In genomic region chr18:74507120-74507881, GRCh38 we compare ENCODE assay signal across 18 cellular contexts. TPM values are rescaled to one million over a fixed set of nuclear protein-coding genes. Genes with fewer than 3 reads are reported as not detected.
DNase-seq lines count a peak whose midpoint lies in the region; ATAC-seq and TF ChIP-seq lines count a peak whose summit lies in the region.
"Had no signal": no experiment of that assay in that cellular context is flagged by ENCODE, and none has a peak within 500 bp of the region (broad histone marks: within the 10 kb centered on the region; RNA-seq: fewer than 3 reads in every experiment).

No MANE protein-coding gene starts in this region.

- DNase-seq in T-helper 1 cell (no peak), caudate nucleus (lab: John Stamatoyannopoulos, UW) (no peak), mesendoderm (no peak), stomach (peak; percentile 90), GM10248 (ENCODE audit: extremely low spot score) (no peak), DMS53 treated with DMSO at 0.1 percent for 48 hours (lab: John Stamatoyannopoulos, UW; ENCODE audit: unreplicated experiment) (no peak)
- DNase-seq: activated CD4-positive, alpha-beta T cell treated with anti-CD3 and anti-CD28 coated beads for 48 hours; activated naive CD4-positive, alpha-beta T cell treated with Interleukin-2 at 50 U/mL for 16 hours; AML-193; COR-L47; cortex of kidney; KG1; NCI-H2081; NCI-H510A had no signal

- peaks cover 14% of the 10 kb centered on the region for H3K4me1 Mint-ChIP-seq in T-helper 1 cell treated with Interleukin-12 subunit alpha and Interleukin-12 subunit beta and Interleukin-4 antibody, amounts not matched to agents 30 μg/mL and 1 μg/mL, for 36 hours (ENCODE audit: low read depth)

- no CpG with 5 or more reads among the region's 22 CpGs for WGBS in mesendoderm (ENCODE audit: extremely low coverage, insufficient coverage, low lambda C conversion rate)
- WGBS in stomach, 5 donors, result 46 to 71% (median 66%) methylated on average over 17 to 22 of the region's 22 CpGs

- H3K4me2 ChIP-seq in mesendoderm (ENCODE audit: low read length), result no peak overlapping the region

- H3K27ac ChIP-seq in caudate nucleus (ENCODE audit: low read depth, low read length) (peak overlapping the region; percentile 58), mesendoderm (ENCODE audit: low read depth, low read length) (peak overlapping the region; percentile 36), stomach (peak overlapping the region; percentile 43 to 75 (median 58))
- H3K27ac ChIP-seq: 22Rv1, thoracic aorta had no signal

- H3K9ac ChIP-seq in mesendoderm (ENCODE audit: low read length), result no peak overlapping the region

- no peak for TF ChIP-seq POLR2A in stomach (IDR thresholded peaks at IDR 0.05)

- no peak overlapping the region for H3K4ac ChIP-seq in mesendoderm (ENCODE audit: low read depth, low read length)

- no peak overlapping the region for H3K18ac ChIP-seq in mesendoderm (ENCODE audit: low read length)

- H4K5ac ChIP-seq in mesendoderm (ENCODE audit: low read length), result no peak overlapping the region

- no peak overlapping the region for H2AK5ac ChIP-seq in mesendoderm (ENCODE audit: low read length)

- H3K4me3 Mint-ChIP-seq in T-helper 1 cell treated with Interleukin-12 subunit alpha and Interleukin-12 subunit beta and Interleukin-4 antibody, amounts not matched to agents 30 μg/mL and 1 μg/mL, for 36 hours, result no peak overlapping the region

- H3K79me2 ChIP-seq in mesendoderm (ENCODE audit: control insufficient read depth, insufficient read depth, low read length), result peaks cover 2% of the 10 kb centered on the region

- peaks cover 16% of the 10 kb centered on the region for H3K79me1 ChIP-seq in mesendoderm (ENCODE audit: low read length)

- no peaks in the 10 kb centered on the region for H3K9me3 Mint-ChIP-seq in T-helper 1 cell treated with Interleukin-12 subunit alpha and Interleukin-12 subunit beta and Interleukin-4 antibody, amounts not matched to agents 30 μg/mL and 1 μg/mL, for 36 hours

- no peak for TF ChIP-seq EP300 in stomach (IDR thresholded peaks at IDR 0.05)

- peak overlapping the region; percentile 67 for H3K56ac ChIP-seq in mesendoderm (ENCODE audit: low read length)

- peaks cover 53% of the 10 kb centered on the region for H3K36me3 Mint-ChIP-seq in T-helper 1 cell treated with Interleukin-12 subunit alpha and Interleukin-12 subunit beta and Interleukin-4 antibody, amounts not matched to agents 30 μg/mL and 1 μg/mL, for 36 hours (ENCODE audit: low read depth)

- H2BK5ac ChIP-seq in mesendoderm (ENCODE audit: low read length), result peak overlapping the region; percentile 6

- ATAC-seq in GM19023 (IDR thresholded peaks at IDR 0.05; ENCODE audit: unreplicated experiment), result no peak

- H3K27me3 ChIP-seq in mesendoderm (ENCODE audit: insufficient read depth, low read length, poor library complexity) (no peaks in the 10 kb centered on the region), stomach (no peaks in the 10 kb centered on the region)

- peaks cover 3% of the 10 kb centered on the region for H3K4me1 ChIP-seq in mesendoderm (ENCODE audit: control insufficient read depth, low read depth, low read length)
- peaks cover 29 to 69% (median 38%) of the 10 kb centered on the region in 4 donors for H3K4me1 ChIP-seq in stomach

- no peak overlapping the region for H2BK120ac ChIP-seq in mesendoderm (ENCODE audit: low read depth, low read length)

- H3K27me3 Mint-ChIP-seq in T-helper 1 cell treated with Interleukin-12 subunit alpha and Interleukin-12 subunit beta and Interleukin-4 antibody, amounts not matched to agents 30 μg/mL and 1 μg/mL, for 36 hours (ENCODE audit: low read depth), result no peaks in the 10 kb centered on the region

- peak overlapping the region; percentile 65 for H3K27ac Mint-ChIP-seq in T-helper 1 cell treated with Interleukin-12 subunit alpha and Interleukin-12 subunit beta and Interleukin-4 antibody, amounts not matched to agents 30 μg/mL and 1 μg/mL, for 36 hours

- H3K36me3 ChIP-seq in mesendoderm (ENCODE audit: control insufficient read depth, insufficient read depth, low read length), result peaks cover 34% of the 10 kb centered on the region
- peaks cover 76 to 100% (median 99%) of the 10 kb centered on the region in 4 donors for H3K36me3 ChIP-seq in stomach

- no peak overlapping the region for H4K8ac ChIP-seq in mesendoderm (ENCODE audit: low read depth, low read length)

- CTCF ChIA-PET in GM10248 (lab: Yijun Ruan, JAX), result no interaction called here

- intact Hi-C loops in stomach (cut with DNase I; ENCODE audit: low total_unique reads), result no loop called here

- POLR2A ChIA-PET in GM10248 (lab: Yijun Ruan, JAX), result no interaction called here

- H3K9me3 ChIP-seq in stomach, result no peaks in the 10 kb centered on the region
- H3K9me3 ChIP-seq: thoracic aorta had no signal

- peak overlapping the region; percentile 68 for H3K23ac ChIP-seq in mesendoderm (ENCODE audit: low read length)

- H2BK15ac ChIP-seq in mesendoderm (replicated peaks; ENCODE audit: low read depth), result no peak overlapping the region

- TF ChIP-seq CTCF in stomach (IDR thresholded peaks at IDR 0.05) (no peak), GM10248 (IDR thresholded peaks at IDR 0.05; ENCODE audit: control extremely low read depth, extremely low read depth, low read depth, missing control alignments) (no peak)

- H3K4me3 ChIP-seq in mesendoderm (ENCODE audit: low read length) (no peak overlapping the region), stomach (peak overlapping the region in 1 of 4 donors; percentile 17)
- H3K4me3 ChIP-seq: thoracic aorta had no signal

RNA-seq across cellular contexts. Expression of gene CNDP2, which starts 11.1 kb away (rescaled TPM):
- polyA plus RNA-seq in mesendoderm (2013, experiment 1 of 2), result 171 TPM
- polyA plus RNA-seq in mesendoderm (2013, experiment 2 of 2), result 171 TPM
- 100 to 1,000 TPM in 4 of 5 donors, 10 to 100 TPM in 1; 12.8 to 204 (median 115) TPM for total RNA-seq in stomach
- 100 to 1,000 TPM in 2 of 3 donors, 10 to 100 TPM in 1; 87.5 to 132 (median 110) TPM for polyA plus RNA-seq in stomach

RNA-seq across cellular contexts. Expression of gene CNDP1, which starts 27.0 kb away (rescaled TPM):
- 0.04 TPM for polyA plus RNA-seq in mesendoderm (2013, experiment 1 of 2)
- polyA plus RNA-seq in mesendoderm (2013, experiment 2 of 2), result 0.03 TPM
- total RNA-seq in stomach, result under 1 TPM in 1 of 5 donors, not detected in 4; 0.72 TPM
- polyA plus RNA-seq in stomach, result under 1 TPM in 2 of 3 donors, not detected in 1; 0.13 to 0.50 TPM
- total RNA-seq: thoracic aorta had no signal

RNA-seq across cellular contexts. Expression of gene DIPK1C, which starts 50.2 kb away (rescaled TPM):
- polyA plus RNA-seq in mesendoderm (2013, experiment 1 of 2), result not detected
- polyA plus RNA-seq in mesendoderm (2013, experiment 2 of 2), result not detected
- 1 to 10 TPM in 2 of 5 donors, not detected in 3; 1.8 to 2.3 TPM for total RNA-seq in stomach
- polyA plus RNA-seq in stomach, result 1 to 10 TPM in 2 of 3 donors, under 1 TPM in 1; 0.55 to 2.3 (median 1.8) TPM
- total RNA-seq: thoracic aorta had no signal
